Comparison of ENCODE assay signal across 24 cellular contexts in the genomic region with DNA sequence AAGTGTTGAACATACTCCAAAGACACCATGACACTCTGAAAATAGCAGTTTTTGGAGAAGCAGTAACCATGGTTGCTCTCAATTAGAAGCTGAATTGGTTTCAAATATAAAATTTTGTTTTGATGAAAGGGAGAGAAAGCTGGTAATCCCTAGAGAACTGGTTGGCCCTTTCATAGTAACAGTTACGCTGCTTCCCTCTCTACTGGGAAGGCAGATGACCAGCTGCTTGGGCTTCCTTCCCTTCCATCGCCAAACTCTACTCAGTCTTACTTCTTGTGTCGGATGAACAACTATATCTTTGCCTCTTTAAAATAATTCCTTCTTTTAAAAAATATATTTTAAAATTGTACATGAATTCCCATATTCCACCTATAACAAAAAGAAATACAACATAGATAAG.
"Had no signal": no experiment of that assay in that cellular context is flagged by ENCODE, and none has a peak within 500 bp of the region (broad histone marks: within the 10 kb centered on the region; RNA-seq: fewer than 3 reads in every experiment).

No MANE protein-coding gene starts in this region.

- H3K4me3 ChIP-seq: gastroesophageal sphincter, heart left ventricle, left lung, lower lobe of right lung, right lobe of liver, smooth muscle cell, testis, tibial nerve, upper lobe of left lung had no signal

- ATAC-seq: esophagus mucosa; foreskin keratinocyte; gastroesophageal sphincter; left cardiac atrium; left lung; lower lobe of right lung; natural killer cell; right lobe of liver; stimulated activated naive CD8-positive, alpha-beta T cell treated with anti-CD3 and anti-CD28 coated beads, Interleukin-15, amount 100 ng/mL, for 72 hours had no signal

- DNase-seq: effector CD8-positive, alpha-beta T cell; endodermal cell; foreskin keratinocyte; heart left ventricle; left cardiac atrium; left lung; lower lobe of right lung; natural killer cell; right lobe of liver; stimulated activated CD4-positive, alpha-beta T cell treated with anti-CD3 and anti-CD28 coated beads, Interleukin-12 subunit alpha, Interleukin-12 subunit beta, amount 100 ng/mL, for 4 hours; stimulated activated CD4-positive, alpha-beta T cell treated with anti-CD3 and anti-CD28 coated beads, Interleukin-1b, Interleukin-23, amount 100 ng/mL, for 48 hours; stimulated activated CD4-positive, alpha-beta T cell treated with anti-CD3 and anti-CD28 coated beads, Interleukin-4, amount 100 ng/mL, for 1 hour; stimulated activated CD8-positive, alpha-beta memory T cell treated with anti-CD3 and anti-CD28 coated beads, Interleukin-4, amount 100 ng/mL, for 48 hours; stimulated activated naive CD4-positive, alpha-beta T cell; stimulated activated naive CD8-positive, alpha-beta T cell treated with anti-CD3 and anti-CD28 coated beads, Interleukin-15, amount 100 ng/mL, for 72 hours; testis had no signal

- H3K27me3 ChIP-seq: foreskin keratinocyte, gastroesophageal sphincter, heart left ventricle, left lung, neutrophil, right lobe of liver, testis, tibial nerve, upper lobe of left lung had no signal

- H3K27ac ChIP-seq: epithelial cell of prostate, foreskin keratinocyte, heart left ventricle, left lung, lower lobe of right lung, neutrophil, parathyroid adenoma, right lobe of liver, testis, upper lobe of left lung had no signal
